ENCODE assay signal across 1 cellular context in the genomic region with DNA sequence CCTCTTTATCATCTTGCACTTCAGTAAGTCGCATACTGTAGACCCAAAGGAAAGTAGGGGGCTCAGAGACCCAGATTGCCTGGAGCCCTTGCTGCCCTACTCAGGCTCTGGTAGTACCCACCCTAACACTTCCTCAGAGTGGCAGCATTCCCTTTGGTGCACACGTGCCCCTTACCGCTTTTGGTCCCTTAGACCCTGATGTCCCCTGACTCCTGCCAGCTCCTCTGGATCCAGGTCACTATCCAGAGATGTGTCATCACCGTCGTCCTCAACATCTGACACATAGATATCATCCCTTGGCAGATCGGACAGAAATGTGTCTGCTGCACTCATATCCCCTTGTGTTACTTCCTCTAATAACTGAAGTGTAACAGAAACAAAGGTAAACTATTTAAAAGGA.
TF ChIP-seq lines count a peak whose summit lies in the region.

No MANE protein-coding gene starts in this region.

TF ChIP-seq in SK-N-SH, 30 proteins besides CTCF, POLR2A, EP300 and RAD21 (continued from another document):
- TF ChIP-seq TAF1 (IDR thresholded peaks at IDR 0.05; ENCODE audit: borderline replicate concordance, low read depth, low read length) (no peak), FOXM1 (IDR thresholded peaks at IDR 0.05; ENCODE audit: low read depth) (no peak), TEAD4 (IDR thresholded peaks at IDR 0.05; ENCODE audit: borderline replicate concordance, insufficient read depth) (no peak), SMC3 (IDR thresholded peaks at IDR 0.05; ENCODE audit: low read depth, low read length) (no peak), FOXJ3 (CRISPR knock-in tag; IDR thresholded peaks at IDR 0.05) (no peak), NFIC (IDR thresholded peaks at IDR 0.05; ENCODE audit: borderline replicate concordance) (no peak), POLR2AphosphoS5 (IDR thresholded peaks at IDR 0.05; ENCODE audit: low read depth, low read length) (no peak; the same call in 1 of the 2 replicates), RFX5 (IDR thresholded peaks at IDR 0.05; ENCODE audit: low read length) (no peak), RCOR1 (IDR thresholded peaks at IDR 0.05; ENCODE audit: low read length) (no peak), JUND (IDR thresholded peaks at IDR 0.05) (no peak), GABPA (IDR thresholded peaks at IDR 0.05; ENCODE audit: low read depth) (no peak)
- TF ChIP-seq, protein P1, sequence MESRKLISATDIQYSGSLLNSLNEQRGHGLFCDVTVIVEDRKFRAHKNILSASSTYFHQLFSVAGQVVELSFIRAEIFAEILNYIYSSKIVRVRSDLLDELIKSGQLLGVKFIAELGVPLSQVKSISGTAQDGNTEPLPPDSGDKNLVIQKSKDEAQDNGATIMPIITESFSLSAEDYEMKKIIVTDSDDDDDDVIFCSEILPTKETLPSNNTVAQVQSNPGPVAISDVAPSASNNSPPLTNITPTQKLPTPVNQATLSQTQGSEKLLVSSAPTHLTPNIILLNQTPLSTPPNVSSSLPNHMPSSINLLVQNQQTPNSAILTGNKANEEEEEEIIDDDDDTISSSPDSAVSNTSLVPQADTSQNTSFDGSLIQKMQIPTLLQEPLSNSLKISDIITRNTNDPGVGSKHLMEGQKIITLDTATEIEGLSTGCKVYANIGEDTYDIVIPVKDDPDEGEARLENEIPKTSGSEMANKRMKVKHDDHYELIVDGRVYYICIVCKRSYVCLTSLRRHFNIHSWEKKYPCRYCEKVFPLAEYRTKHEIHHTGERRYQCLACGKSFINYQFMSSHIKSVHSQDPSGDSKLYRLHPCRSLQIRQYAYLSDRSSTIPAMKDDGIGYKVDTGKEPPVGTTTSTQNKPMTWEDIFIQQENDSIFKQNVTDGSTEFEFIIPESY (IDR thresholded peaks at IDR 0.05; ENCODE audit: borderline replicate concordance, low read depth), result no peak
- TF ChIP-seq, protein P2, sequence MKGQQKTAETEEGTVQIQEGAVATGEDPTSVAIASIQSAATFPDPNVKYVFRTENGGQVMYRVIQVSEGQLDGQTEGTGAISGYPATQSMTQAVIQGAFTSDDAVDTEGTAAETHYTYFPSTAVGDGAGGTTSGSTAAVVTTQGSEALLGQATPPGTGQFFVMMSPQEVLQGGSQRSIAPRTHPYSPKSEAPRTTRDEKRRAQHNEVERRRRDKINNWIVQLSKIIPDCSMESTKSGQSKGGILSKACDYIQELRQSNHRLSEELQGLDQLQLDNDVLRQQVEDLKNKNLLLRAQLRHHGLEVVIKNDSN (IDR thresholded peaks at IDR 0.05; ENCODE audit: borderline replicate concordance, low read depth), result no peak
- TF ChIP-seq, protein P3, sequence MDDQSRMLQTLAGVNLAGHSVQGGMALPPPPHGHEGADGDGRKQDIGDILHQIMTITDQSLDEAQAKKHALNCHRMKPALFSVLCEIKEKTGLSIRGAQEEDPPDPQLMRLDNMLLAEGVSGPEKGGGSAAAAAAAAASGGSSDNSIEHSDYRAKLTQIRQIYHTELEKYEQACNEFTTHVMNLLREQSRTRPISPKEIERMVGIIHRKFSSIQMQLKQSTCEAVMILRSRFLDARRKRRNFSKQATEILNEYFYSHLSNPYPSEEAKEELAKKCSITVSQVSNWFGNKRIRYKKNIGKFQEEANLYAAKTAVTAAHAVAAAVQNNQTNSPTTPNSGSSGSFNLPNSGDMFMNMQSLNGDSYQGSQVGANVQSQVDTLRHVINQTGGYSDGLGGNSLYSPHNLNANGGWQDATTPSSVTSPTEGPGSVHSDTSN (IDR thresholded peaks at IDR 0.05), result no peak
- TF ChIP-seq, protein P4, sequence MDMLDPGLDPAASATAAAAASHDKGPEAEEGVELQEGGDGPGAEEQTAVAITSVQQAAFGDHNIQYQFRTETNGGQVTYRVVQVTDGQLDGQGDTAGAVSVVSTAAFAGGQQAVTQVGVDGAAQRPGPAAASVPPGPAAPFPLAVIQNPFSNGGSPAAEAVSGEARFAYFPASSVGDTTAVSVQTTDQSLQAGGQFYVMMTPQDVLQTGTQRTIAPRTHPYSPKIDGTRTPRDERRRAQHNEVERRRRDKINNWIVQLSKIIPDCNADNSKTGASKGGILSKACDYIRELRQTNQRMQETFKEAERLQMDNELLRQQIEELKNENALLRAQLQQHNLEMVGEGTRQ (IDR thresholded peaks at IDR 0.05; ENCODE audit: borderline replicate concordance, low read depth, low read length), result no peak
